ENCODE assay signal across 8 cellular contexts in genomic region chr18:61901334-61901986, GRCh38. TPM values are rescaled to one million over a fixed set of nuclear protein-coding genes. Genes with fewer than 3 reads are reported as not detected.
A peak's percentile ranks its signal among the peaks of the same experiment; 100 is the strongest.
DNase-seq lines count a peak whose midpoint lies in the region; ATAC-seq and TF ChIP-seq lines count a peak whose summit lies in the region.

No MANE protein-coding gene starts in this region.

- DNase-seq in D341Med (ENCODE audit: low spot score) (peak; percentile 80), NCI-H345 (lab: John Stamatoyannopoulos, UW) (peak; percentile 50), endothelial cell (ENCODE audit: low spot score) (peak; percentile 51), myocyte (ENCODE audit: low read depth) (peak; percentile 62), posterior vena cava (ENCODE audit: low spot score) (no peak)
- DNase-seq in activated CD4-positive, alpha-beta T cell treated with anti-CD3 and anti-CD28 coated beads for 36 hours: peak; percentile 51

- peak; percentile 89 for ATAC-seq in GM19324 (IDR thresholded peaks at IDR 0.05; ENCODE audit: low FRiP score, unreplicated experiment)
- ATAC-seq in HG03103 (IDR thresholded peaks at IDR 0.05; ENCODE audit: low read depth, unreplicated experiment): peak; percentile 95
- ATAC-seq in activated CD4-positive, alpha-beta T cell treated with anti-CD3 and anti-CD28 coated beads for 36 hours: peak; percentile 84

- no peaks in the 10 kb centered on the region for H3K9me3 Mint-ChIP-seq in activated CD4-positive, alpha-beta T cell treated with anti-CD3 and anti-CD28 coated beads for 36 hours (ENCODE audit: low read depth)
- H3K9me3 Mint-ChIP-seq in endothelial cell (ENCODE audit: unreplicated experiment): no peaks in the 10 kb centered on the region

- peaks cover 26% of the 10 kb centered on the region for H3K27me3 Mint-ChIP-seq in activated CD4-positive, alpha-beta T cell treated with anti-CD3 and anti-CD28 coated beads for 36 hours
- H3K27me3 Mint-ChIP-seq in endothelial cell (ENCODE audit: unreplicated experiment): peaks cover 1% of the 10 kb centered on the region

- POLR2A ChIA-PET in activated CD4-positive, alpha-beta T cell treated with anti-CD3 and anti-CD28 coated beads for 36 hours (lab: Charles Lee): no interaction called here

- H3K36me3 Mint-ChIP-seq in activated CD4-positive, alpha-beta T cell treated with anti-CD3 and anti-CD28 coated beads for 36 hours (ENCODE audit: low read depth): no peaks in the 10 kb centered on the region
- no peaks in the 10 kb centered on the region for H3K36me3 Mint-ChIP-seq in endothelial cell (ENCODE audit: low read depth, unreplicated experiment)

- H3K4me3 Mint-ChIP-seq in activated CD4-positive, alpha-beta T cell treated with anti-CD3 and anti-CD28 coated beads for 36 hours: no peak overlapping the region
- no peak overlapping the region for H3K4me3 Mint-ChIP-seq in endothelial cell (ENCODE audit: unreplicated experiment)

- no peak overlapping the region for H3K27ac Mint-ChIP-seq in activated CD4-positive, alpha-beta T cell treated with anti-CD3 and anti-CD28 coated beads for 36 hours
- H3K27ac Mint-ChIP-seq in endothelial cell (ENCODE audit: unreplicated experiment): no peak overlapping the region

- TF ChIP-seq CTCF in endothelial cell (IDR thresholded peaks at IDR 0.05; ENCODE audit: unreplicated experiment): peak; percentile 96

- CTCF ChIA-PET in activated CD4-positive, alpha-beta T cell treated with anti-CD3 and anti-CD28 coated beads for 36 hours (lab: Charles Lee): interaction anchor here (0.7 to 1.7 kb wide), 9 partner anchors 8 to 203 kb away, joined by 3 to 6 read pairs (median 3); no protein-coding TSS in a partner anchor

- H3K4me1 Mint-ChIP-seq in activated CD4-positive, alpha-beta T cell treated with anti-CD3 and anti-CD28 coated beads for 36 hours: no peaks in the 10 kb centered on the region
- no peaks in the 10 kb centered on the region for H3K4me1 Mint-ChIP-seq in endothelial cell (ENCODE audit: unreplicated experiment)

- intact Hi-C loops in activated CD4-positive, alpha-beta T cell treated with anti-CD3 and anti-CD28 coated beads for 36 hours (cut with DNase I, micrococcal nuclease): loop anchor here (1.0 to 5.0 kb wide), 5 partner anchors 229 to 579 kb away; no protein-coding TSS in a partner anchor
- intact Hi-C loops in posterior vena cava (cut with DNase I): no loop called here

RNA-seq across cellular contexts. Expression of gene RNF152, which starts 8.7 kb away (rescaled TPM):
- total RNA-seq in activated CD4-positive, alpha-beta T cell treated with anti-CD3 and anti-CD28 coated beads for 36 hours: under 1 TPM; 0.05 to 0.28 TPM
- total RNA-seq in endothelial cell (ENCODE audit: unreplicated experiment): 4.1 TPM
- total RNA-seq in myocyte: 2.9 and 6.8 TPM in 2 replicates
- polyA plus RNA-seq in myocyte (2012): 0.74 TPM
- total RNA-seq in posterior vena cava: 10 to 100 TPM; 13.5 to 17.3 TPM

Comparison
In these comparisons a context has a peak if more than half of its experiments do, and no peak if none do; other contexts are left out.
1. intact Hi-C loops: an anchor here in activated CD4-positive, alpha-beta T cell treated with anti-CD3 and anti-CD28 coated beads for 36 hours (1.0 to 5.0 kb wide); none called in posterior vena cava.